In genomic region chr16:7352114-7352513, GRCh38 we compare ENCODE assay signal across 36 cellular contexts. TPM values are rescaled to one million over a fixed set of nuclear protein-coding genes. Genes with fewer than 3 reads are reported as not detected.
"Had no signal": no experiment of that assay in that cellular context is flagged by ENCODE, and none has a peak within 500 bp of the region (broad histone marks: within the 10 kb centered on the region; RNA-seq: fewer than 3 reads in every experiment).

No MANE protein-coding gene starts in this region.

- ATAC-seq: foreskin keratinocyte; heart right ventricle; left cardiac atrium; left ventricle myocardium superior; lower lobe of right lung; natural killer cell treated with Interleukin-12 subunit alpha and Interleukin-12 subunit beta and Interleukin-15 and Interleukin-18, amount 100 ng/mL, for 72 hours; right cardiac atrium; stimulated activated naive CD8-positive, alpha-beta T cell treated with anti-CD3 and anti-CD28 coated beads, Interleukin-15, amount 100 ng/mL, for 72 hours; upper lobe of right lung had no signal

- H2AFZ ChIP-seq: neural progenitor cell, parathyroid adenoma had no signal

- H3K4me3 ChIP-seq: coronary artery, esophagus muscularis mucosa, heart right ventricle, lower lobe of right lung, neural progenitor cell, sigmoid colon, smooth muscle cell, suprapubic skin, transverse colon, upper lobe of right lung, uterus had no signal

- H3K9me3 ChIP-seq: esophagus muscularis mucosa, lower lobe of right lung, sigmoid colon, suprapubic skin, transverse colon, upper lobe of right lung, uterus had no signal

- H3K27me3 ChIP-seq: foreskin keratinocyte, heart right ventricle, neural progenitor cell, sigmoid colon, suprapubic skin, transverse colon, upper lobe of right lung, uterus had no signal

- H3K4me1 ChIP-seq: foreskin keratinocyte, lower lobe of right lung, neural progenitor cell, parathyroid adenoma, sigmoid colon, suprapubic skin, transverse colon, upper lobe of right lung, uterus had no signal

- H3K36me3 Mint-ChIP-seq: naive B cell; natural killer cell treated with Interleukin-12 subunit alpha and Interleukin-12 subunit beta and Interleukin-15 and Interleukin-18, amount 100 ng/mL, for 72 hours had no signal

- H3K4me1 Mint-ChIP-seq: naive B cell; stimulated activated naive CD8-positive, alpha-beta T cell treated with anti-CD3 and anti-CD28 coated beads, Interleukin-15, amount 100 ng/mL, for 72 hours had no signal

- H3K4me3 Mint-ChIP-seq: natural killer cell treated with Interleukin-12 subunit alpha and Interleukin-12 subunit beta and Interleukin-15 and Interleukin-18, amount 100 ng/mL, for 72 hours; neural progenitor cell; stimulated activated naive CD8-positive, alpha-beta T cell treated with anti-CD3 and anti-CD28 coated beads, Interleukin-15, amount 100 ng/mL, for 72 hours had no signal

- H3K27ac ChIP-seq: coronary artery, esophagus muscularis mucosa, foreskin keratinocyte, heart right ventricle, lower lobe of right lung, neural progenitor cell, parathyroid adenoma, sigmoid colon, suprapubic skin, transverse colon, upper lobe of right lung, uterus had no signal

- H3K4me2 ChIP-seq: neural progenitor cell, smooth muscle cell had no signal

- H3K9ac ChIP-seq: neural progenitor cell, parathyroid adenoma had no signal

- H3K79me2 ChIP-seq: parathyroid adenoma had no signal

- H3K27me3 Mint-ChIP-seq: natural killer cell treated with Interleukin-12 subunit alpha and Interleukin-12 subunit beta and Interleukin-15 and Interleukin-18, amount 100 ng/mL, for 72 hours; stimulated activated naive CD8-positive, alpha-beta T cell treated with anti-CD3 and anti-CD28 coated beads, Interleukin-15, amount 100 ng/mL, for 72 hours had no signal

- H3K27ac Mint-ChIP-seq: naive B cell; natural killer cell treated with Interleukin-12 subunit alpha and Interleukin-12 subunit beta and Interleukin-15 and Interleukin-18, amount 100 ng/mL, for 72 hours; neural progenitor cell; progenitor cell of endocrine pancreas; stimulated activated naive CD8-positive, alpha-beta T cell treated with anti-CD3 and anti-CD28 coated beads, Interleukin-15, amount 100 ng/mL, for 72 hours had no signal

- DNase-seq: dermis blood vessel endothelial cell; effector memory CD4-positive, alpha-beta T cell; foreskin keratinocyte; glutamatergic neuron; heart right ventricle; hippocampal formation; left cardiac atrium; left ventricle myocardium superior; lower lobe of right lung; naive B cell; right cardiac atrium; sigmoid colon; stimulated activated CD4-positive, alpha-beta T cell treated with anti-CD3 and anti-CD28 coated beads, Interleukin-12 subunit alpha, Interleukin-12 subunit beta, amount 100 ng/mL, for 4 hours; stimulated activated CD4-positive, alpha-beta T cell treated with anti-CD3 and anti-CD28 coated beads, Interleukin-1b, Interleukin-23, amount 100 ng/mL, for 48 hours; stimulated activated CD4-positive, alpha-beta T cell treated with anti-CD3 and anti-CD28 coated beads, Interleukin-4, amount 100 ng/mL, for 1 hour; stimulated activated CD8-positive, alpha-beta memory T cell treated with anti-CD3 and anti-CD28 coated beads, Interleukin-4, amount 100 ng/mL, for 48 hours; stimulated activated naive CD4-positive, alpha-beta T cell; stimulated activated naive CD8-positive, alpha-beta T cell treated with anti-CD3 and anti-CD28 coated beads, Interleukin-15, amount 100 ng/mL, for 72 hours; transverse colon; upper lobe of right lung; uterus had no signal

- H3K36me3 ChIP-seq: esophagus muscularis mucosa, heart right ventricle, lower lobe of right lung, neural progenitor cell, sigmoid colon, suprapubic skin, transverse colon, upper lobe of right lung, uterus had no signal

RNA-seq across cellular contexts. Expression of gene RBFOX1, which starts 19.5 kb away (rescaled TPM):
- total RNA-seq: dermis blood vessel endothelial cell; endothelial cell of umbilical vein; epithelial cell of proximal tubule; esophagus muscularis mucosa; fibroblast of lung; foreskin keratinocyte; kidney epithelial cell; lower lobe of right lung; mesenteric fat pad; natural killer cell treated with Interleukin-12 subunit alpha and Interleukin-12 subunit beta and Interleukin-15 and Interleukin-18, amount 100 ng/mL, for 72 hours; osteoblast; renal cortical epithelial cell; smooth muscle cell; upper lobe of right lung had no signal
- polyA plus RNA-seq: endothelial cell of umbilical vein, fibroblast of lung, foreskin keratinocyte, smooth muscle cell had no signal
